ENCODE assay signal across 26 cellular contexts in the genomic region with DNA sequence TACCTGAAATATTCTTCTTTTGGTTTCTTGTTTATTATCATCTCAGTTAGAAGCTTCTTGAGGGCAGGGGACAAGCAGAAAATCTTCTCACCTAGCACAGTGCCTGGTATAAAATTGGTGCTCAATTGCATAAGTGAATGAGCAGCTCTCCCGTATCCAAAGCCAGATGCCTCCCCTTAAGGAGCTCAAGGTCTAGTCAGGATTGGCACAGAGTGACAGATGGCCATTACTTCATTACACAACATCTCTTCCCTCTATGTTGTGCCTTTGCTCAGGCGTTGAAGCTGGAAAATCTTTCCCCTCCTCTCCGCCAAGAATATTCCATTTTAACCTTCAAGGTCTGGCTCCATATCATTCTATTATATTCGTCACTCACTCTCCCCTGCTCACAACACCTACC.
"Had no signal": no experiment of that assay in that cellular context is flagged by ENCODE, and none has a peak within 500 bp of the region (broad histone marks: within the 10 kb centered on the region; RNA-seq: fewer than 3 reads in every experiment).

No MANE protein-coding gene starts in this region.

- H3K9me3 Mint-ChIP-seq: activated naive CD4-positive, alpha-beta T cell treated with anti-CD3 and anti-CD28 coated beads, Interleukin-2, amount 50 U/mL, for 24 hours; activated T-helper 1 cell treated with anti-CD3 and anti-CD28 coated beads, Interleukin-12 subunit alpha, Interleukin-12 subunit beta, Interleukin-2, Interleukin-4 antibody, amounts not matched to agents 30 ng/mL and 10 ng/mL and 1 ng/mL, durations not matched to agents 14 hours and 24 hours and 36 hours; effector memory CD8-positive, alpha-beta T cell; nephron; T-helper 2 cell treated with Interferon-gamma antibody and Interleukin-4, amounts not matched to agents 5 μg/mL and 100 μg/mL, for 36 hours had no signal

- H3K27ac ChIP-seq: body of pancreas, esophagus muscularis mucosa, neutrophil, pancreas, psoas muscle, right atrium auricular region, spleen, upper lobe of left lung had no signal

- H3K4me3 Mint-ChIP-seq: activated CD8-positive, alpha-beta T cell treated with anti-CD3 and anti-CD28 coated beads, Interleukin-2, amount 10 ng/mL, durations not matched to agents 7 days and 5 days; activated naive CD4-positive, alpha-beta T cell treated with anti-CD3 and anti-CD28 coated beads, Interleukin-2, amount 50 U/mL, for 24 hours; activated T-helper 1 cell treated with anti-CD3 and anti-CD28 coated beads, Interleukin-12 subunit alpha, Interleukin-12 subunit beta, Interleukin-2, Interleukin-4 antibody, amounts not matched to agents 30 ng/mL and 10 ng/mL and 1 ng/mL, durations not matched to agents 14 hours and 24 hours and 36 hours; effector memory CD8-positive, alpha-beta T cell; T-helper 2 cell treated with Interferon-gamma antibody and Interleukin-4, amounts not matched to agents 5 μg/mL and 100 μg/mL, for 36 hours had no signal

- H3K36me3 ChIP-seq: esophagus muscularis mucosa, neutrophil, pancreas, right atrium auricular region, spleen, upper lobe of left lung had no signal

- ATAC-seq: activated CD8-positive, alpha-beta T cell treated with anti-CD3 and anti-CD28 coated beads, Interleukin-2, amount 10 ng/mL, durations not matched to agents 7 days and 5 days; body of pancreas; effector memory CD8-positive, alpha-beta T cell; left ventricle myocardium superior; pancreas; psoas muscle; stimulated activated naive CD8-positive, alpha-beta T cell treated with anti-CD3 and anti-CD28 coated beads, Interleukin-15, Interleukin-2, amounts not matched to agents 100 U/mL and 50 U/mL, for 24 hours had no signal

- H3K27me3 Mint-ChIP-seq: activated naive CD4-positive, alpha-beta T cell treated with anti-CD3 and anti-CD28 coated beads, Interleukin-2, amount 50 U/mL, for 24 hours; effector memory CD8-positive, alpha-beta T cell had no signal

- DNase-seq: activated CD4-positive, alpha-beta T cell treated with anti-CD3 and anti-CD28 coated beads for 1 hour; activated CD4-positive, alpha-beta T cell treated with anti-CD3 and anti-CD28 coated beads, Interleukin-2, amount 50 U/mL, for 1 hour; activated CD8-positive, alpha-beta T cell treated with anti-CD3 and anti-CD28 coated beads, Interleukin-2, amount 10 ng/mL, durations not matched to agents 7 days and 5 days; activated gamma-delta T cell; anterior cingulate cortex; body of pancreas; dorsolateral prefrontal cortex; effector memory CD8-positive, alpha-beta T cell; head of caudate nucleus; hypothalamus; left ventricle myocardium superior; mammary epithelial cell; midbrain; pancreas; psoas muscle; spleen; stimulated activated CD4-positive, alpha-beta T cell treated with anti-CD3 and anti-CD28 coated beads, Interleukin-4, amount 100 ng/mL, for 1 hour; stimulated activated naive CD8-positive, alpha-beta T cell treated with anti-CD3 and anti-CD28 coated beads, Interleukin-15, Interleukin-2, amounts not matched to agents 100 U/mL and 50 U/mL, for 24 hours; upper lobe of left lung had no signal

- H3K27ac Mint-ChIP-seq: activated CD8-positive, alpha-beta T cell treated with anti-CD3 and anti-CD28 coated beads, Interleukin-2, amount 10 ng/mL, durations not matched to agents 7 days and 5 days; activated naive CD4-positive, alpha-beta T cell treated with anti-CD3 and anti-CD28 coated beads, Interleukin-2, amount 50 U/mL, for 24 hours; activated T-helper 1 cell treated with anti-CD3 and anti-CD28 coated beads, Interleukin-12 subunit alpha, Interleukin-12 subunit beta, Interleukin-2, Interleukin-4 antibody, amounts not matched to agents 30 ng/mL and 10 ng/mL and 1 ng/mL, durations not matched to agents 14 hours and 24 hours and 36 hours; effector memory CD8-positive, alpha-beta T cell; nephron; T-helper 2 cell treated with Interferon-gamma antibody and Interleukin-4, amounts not matched to agents 5 μg/mL and 100 μg/mL, for 36 hours had no signal

- H3K9me3 ChIP-seq: body of pancreas, esophagus muscularis mucosa, neutrophil, pancreas, psoas muscle, right atrium auricular region, spleen, upper lobe of left lung had no signal

- H3K4me3 ChIP-seq: body of pancreas, dorsolateral prefrontal cortex, esophagus muscularis mucosa, pancreas, psoas muscle, right atrium auricular region, spleen, upper lobe of left lung had no signal

- H3K36me3 Mint-ChIP-seq: activated naive CD4-positive, alpha-beta T cell treated with anti-CD3 and anti-CD28 coated beads, Interleukin-2, amount 50 U/mL, for 24 hours had no signal

- H3K27me3 ChIP-seq: dorsolateral prefrontal cortex, esophagus muscularis mucosa, pancreas, right atrium auricular region had no signal
